Comparison of ENCODE assay signal across 25 cellular contexts in genomic region chr11:62034045-62034355, GRCh38.
"Had no signal": no experiment of that assay in that cellular context is flagged by ENCODE, and none has a peak within 500 bp of the region (broad histone marks: within the 10 kb centered on the region; RNA-seq: fewer than 3 reads in every experiment).

No MANE protein-coding gene starts in this region.

- H3K27ac ChIP-seq: body of pancreas, esophagus muscularis mucosa, gastrocnemius medialis, left ventricle myocardium inferior, sigmoid colon, thoracic aorta, vagina, VCaP had no signal

- H3K4me1 ChIP-seq: body of pancreas, esophagus muscularis mucosa, gastrocnemius medialis, left ventricle myocardium inferior, sigmoid colon, vagina had no signal

- H3K27me3 ChIP-seq: body of pancreas, esophagus muscularis mucosa, gastrocnemius medialis, sigmoid colon, vagina had no signal

- H3K36me3 Mint-ChIP-seq: mesothelial cell of epicardium, type B pancreatic cell had no signal

- H3K4me3 Mint-ChIP-seq: activated CD4-positive, alpha-beta T cell treated with anti-CD3 and anti-CD28 coated beads, Interleukin-2, amount 10 ng/mL, durations not matched to agents 24 days and 14 days; activated CD8-positive, alpha-beta memory T cell treated with anti-CD3 and anti-CD28 coated beads, Interleukin-2, amount 10 ng/mL, durations not matched to agents 7 days and 5 days; activated CD8-positive, alpha-beta T cell treated with anti-CD3 and anti-CD28 coated beads for 36 hours; activated T-helper 1 cell treated with anti-CD3 and anti-CD28 coated beads, Interleukin-12 subunit alpha, Interleukin-12 subunit beta, Interleukin-2, Interleukin-4 antibody, amounts not matched to agents 30 ng/mL and 10 ng/mL and 1 ng/mL, durations not matched to agents 14 hours and 24 hours and 36 hours; mesothelial cell of epicardium; neural crest cell; T-helper 2 cell treated with Interferon-gamma antibody and Interleukin-4, amounts not matched to agents 5 μg/mL and 100 μg/mL, for 36 hours; type B pancreatic cell had no signal

- ATAC-seq: activated CD4-positive, CD25-positive, alpha-beta regulatory T cell treated with anti-CD3 and anti-CD28 coated beads, Interleukin-2, amount 50 U/mL, for 24 hours; activated CD8-positive, alpha-beta memory T cell treated with anti-CD3 and anti-CD28 coated beads, Interleukin-2, amount 10 ng/mL, durations not matched to agents 7 days and 5 days; activated CD8-positive, alpha-beta T cell treated with anti-CD3 and anti-CD28 coated beads for 36 hours; body of pancreas; gastrocnemius medialis had no signal

- H3K4me3 ChIP-seq: body of pancreas, esophagus muscularis mucosa, gastrocnemius medialis, left ventricle myocardium inferior, sigmoid colon, thoracic aorta, vagina had no signal

- H3K27me3 Mint-ChIP-seq: activated CD8-positive, alpha-beta T cell treated with anti-CD3 and anti-CD28 coated beads for 36 hours; type B pancreatic cell had no signal

- H3K27ac Mint-ChIP-seq: activated CD4-positive, alpha-beta T cell treated with anti-CD3 and anti-CD28 coated beads, Interleukin-2, amount 10 ng/mL, durations not matched to agents 24 days and 14 days; activated CD8-positive, alpha-beta memory T cell treated with anti-CD3 and anti-CD28 coated beads, Interleukin-2, amount 10 ng/mL, durations not matched to agents 7 days and 5 days; activated CD8-positive, alpha-beta T cell treated with anti-CD3 and anti-CD28 coated beads for 36 hours; activated T-helper 1 cell treated with anti-CD3 and anti-CD28 coated beads, Interleukin-12 subunit alpha, Interleukin-12 subunit beta, Interleukin-2, Interleukin-4 antibody, amounts not matched to agents 30 ng/mL and 10 ng/mL and 1 ng/mL, durations not matched to agents 14 hours and 24 hours and 36 hours; mesothelial cell of epicardium; T-helper 2 cell treated with Interferon-gamma antibody and Interleukin-4, amounts not matched to agents 5 μg/mL and 100 μg/mL, for 36 hours; type B pancreatic cell had no signal

- H3K9me3 ChIP-seq: body of pancreas, esophagus muscularis mucosa, gastrocnemius medialis, sigmoid colon, thoracic aorta, vagina had no signal

- H3K4me1 Mint-ChIP-seq: mesothelial cell of epicardium, neural crest cell had no signal

- DNase-seq: activated CD4-positive, alpha-beta T cell treated with anti-CD3 and anti-CD28 coated beads, Interleukin-2, amount 10 ng/mL, durations not matched to agents 24 days and 14 days; activated CD8-positive, alpha-beta memory T cell treated with anti-CD3 and anti-CD28 coated beads, Interleukin-2, amount 10 ng/mL, durations not matched to agents 7 days and 5 days; activated CD8-positive, alpha-beta T cell treated with anti-CD3 and anti-CD28 coated beads for 36 hours; activated gamma-delta T cell; activated naive CD4-positive, alpha-beta T cell treated with anti-CD3 and anti-CD28 coated beads, Interleukin-2, amount 50 U/mL, for 16 hours; anterior cingulate cortex; dermis blood vessel endothelial cell; effector CD8-positive, alpha-beta T cell; gastrocnemius medialis; hippocampal formation; left ventricle myocardium inferior; sigmoid colon; stimulated activated CD4-positive, alpha-beta T cell treated with anti-CD3 and anti-CD28 coated beads, Interleukin-2, amount 100 ng/mL, for 48 hours; stimulated activated naive CD4-positive, alpha-beta T cell had no signal

- H3K36me3 ChIP-seq: esophagus muscularis mucosa, gastrocnemius medialis, left ventricle myocardium inferior, sigmoid colon, thoracic aorta, vagina had no signal
